In genomic region chr7:141648276-141649114, GRCh38 we compare ENCODE assay signal across 20 cellular contexts. TPM values are rescaled to one million over a fixed set of nuclear protein-coding genes. Genes with fewer than 3 reads are reported as not detected.
DNase-seq lines count a peak whose midpoint lies in the region; ATAC-seq and TF ChIP-seq lines count a peak whose summit lies in the region.
"Had no signal": no experiment of that assay in that cellular context is flagged by ENCODE, and none has a peak within 500 bp of the region (broad histone marks: within the 10 kb centered on the region; RNA-seq: fewer than 3 reads in every experiment).

No MANE protein-coding gene starts in this region.

- H3K27me3 Mint-ChIP-seq in stimulated activated naive CD8-positive, alpha-beta T cell treated with anti-CD3 and anti-CD28 coated beads, Interleukin-15, Interleukin-2, amounts not matched to agents 100 ng/mL and 50 ng/mL, for 24 hours = no peaks in the 10 kb centered on the region
- H3K27me3 Mint-ChIP-seq in brain = no peaks in the 10 kb centered on the region
- H3K27me3 Mint-ChIP-seq in naive B cell = no peaks in the 10 kb centered on the region
- H3K27me3 Mint-ChIP-seq: activated CD4-positive, alpha-beta T cell treated with anti-CD3 and anti-CD28 coated beads, Interleukin-2, amount 10 ng/mL, durations not matched to agents 7 days and 5 days; activated naive CD8-positive, alpha-beta T cell treated with anti-CD3 and anti-CD28 coated beads, Interleukin-2, amount 10 ng/mL, durations not matched to agents 7 days and 5 days; stimulated activated naive CD8-positive, alpha-beta T cell treated with anti-CD3 and anti-CD28 coated beads, Interleukin-15, amount 100 ng/mL, for 72 hours had no signal

- TF ChIP-seq EP300 in tibial nerve (IDR thresholded peaks at IDR 0.05) = no peak

- H3K27ac Mint-ChIP-seq in stimulated activated naive CD8-positive, alpha-beta T cell treated with anti-CD3 and anti-CD28 coated beads, Interleukin-15, Interleukin-2, amounts not matched to agents 100 ng/mL and 50 ng/mL, for 24 hours = peak overlapping the region; percentile 36
- H3K27ac Mint-ChIP-seq in brain (peak overlapping the region; percentile 86 to 98 (median 93)), naive B cell (peak overlapping the region; percentile 50 to 94 (median 91))
- H3K27ac Mint-ChIP-seq: activated CD4-positive, alpha-beta T cell treated with anti-CD3 and anti-CD28 coated beads, Interleukin-2, amount 10 ng/mL, durations not matched to agents 7 days and 5 days; activated naive CD8-positive, alpha-beta T cell treated with anti-CD3 and anti-CD28 coated beads, Interleukin-2, amount 10 ng/mL, durations not matched to agents 7 days and 5 days had no signal

- DNase-seq in stimulated activated naive CD8-positive, alpha-beta T cell treated with anti-CD3 and anti-CD28 coated beads, Interleukin-15, Interleukin-2, amounts not matched to agents 100 U/mL and 50 U/mL, for 24 hours = no peak
- DNase-seq in naive B cell = no peak
- DNase-seq in NCI-H510A (lab: John Stamatoyannopoulos, UW) = no peak
- DNase-seq in tibial nerve (ENCODE audit: low spot score in 2 of 2) = no peak
- DNase-seq in COLO829 (ENCODE audit: low spot score) = no peak
- no peak for DNase-seq in activated gamma-delta T cell treated with Interleukin-2 at 50 U/mL for 16 hours
- DNase-seq: activated CD4-positive, alpha-beta T cell treated with anti-CD3 and anti-CD28 coated beads, Interleukin-2, amount 10 ng/mL, durations not matched to agents 7 days and 5 days; activated naive CD8-positive, alpha-beta T cell treated with anti-CD3 and anti-CD28 coated beads, Interleukin-2, amount 10 ng/mL, durations not matched to agents 7 days and 5 days; EL; H7; NCI-H2171; PC-9; stimulated activated naive CD8-positive, alpha-beta T cell treated with anti-CD3 and anti-CD28 coated beads, Interleukin-15, amount 100 ng/mL, for 72 hours; T-helper 1 cell had no signal

- peaks cover 0 to 23% (median 8%) of the 10 kb centered on the region in 4 donors for H3K4me1 ChIP-seq in tibial nerve

- H3K4me3 Mint-ChIP-seq in stimulated activated naive CD8-positive, alpha-beta T cell treated with anti-CD3 and anti-CD28 coated beads, Interleukin-15, Interleukin-2, amounts not matched to agents 100 ng/mL and 50 ng/mL, for 24 hours = no peak overlapping the region
- H3K4me3 Mint-ChIP-seq in brain (peak overlapping the region in 1 of 5 experiments; percentile 41), naive B cell (no peak overlapping the region)
- H3K4me3 Mint-ChIP-seq: activated CD4-positive, alpha-beta T cell treated with anti-CD3 and anti-CD28 coated beads, Interleukin-2, amount 10 ng/mL, durations not matched to agents 7 days and 5 days; activated naive CD8-positive, alpha-beta T cell treated with anti-CD3 and anti-CD28 coated beads, Interleukin-2, amount 10 ng/mL, durations not matched to agents 7 days and 5 days; stimulated activated naive CD8-positive, alpha-beta T cell treated with anti-CD3 and anti-CD28 coated beads, Interleukin-15, amount 100 ng/mL, for 72 hours had no signal

- no peak for TF ChIP-seq POLR2A in tibial nerve (IDR thresholded peaks at IDR 0.05)

- no peak for ATAC-seq in stimulated activated naive CD8-positive, alpha-beta T cell treated with anti-CD3 and anti-CD28 coated beads, Interleukin-15, Interleukin-2, amounts not matched to agents 100 U/mL and 50 U/mL, for 24 hours
- no peak for ATAC-seq in naive B cell (ENCODE audit: low read depth in 2 of 2)
- ATAC-seq: gastroesophageal sphincter; left lobe of liver; stimulated activated naive CD8-positive, alpha-beta T cell treated with anti-CD3 and anti-CD28 coated beads, Interleukin-15, amount 100 ng/mL, for 72 hours had no signal

- TF ChIP-seq CTCF in brain (conservative IDR thresholded peaks at IDR 0.05) (no peak), tibial nerve (IDR thresholded peaks at IDR 0.05) (no peak)

- no peak overlapping the region for H3K4me3 ChIP-seq in tibial nerve
- H3K4me3 ChIP-seq: gastroesophageal sphincter, PC-9 had no signal

- peak overlapping the region in 2 of 4 donors; percentile 31 to 79 for H3K27ac ChIP-seq in tibial nerve
- H3K27ac ChIP-seq: PC-9 had no signal

- WGBS in tibial nerve, 2 donors = 49% methylated on average over 6 of the region's 6 CpGs

- H3K9me3 Mint-ChIP-seq in stimulated activated naive CD8-positive, alpha-beta T cell treated with anti-CD3 and anti-CD28 coated beads, Interleukin-15, Interleukin-2, amounts not matched to agents 100 ng/mL and 50 ng/mL, for 24 hours = no peaks in the 10 kb centered on the region
- H3K9me3 Mint-ChIP-seq in brain (no peaks in the 10 kb centered on the region), naive B cell (no peaks in the 10 kb centered on the region)
- H3K9me3 Mint-ChIP-seq: activated CD4-positive, alpha-beta T cell treated with anti-CD3 and anti-CD28 coated beads, Interleukin-2, amount 10 ng/mL, durations not matched to agents 7 days and 5 days; activated naive CD8-positive, alpha-beta T cell treated with anti-CD3 and anti-CD28 coated beads, Interleukin-2, amount 10 ng/mL, durations not matched to agents 7 days and 5 days; stimulated activated naive CD8-positive, alpha-beta T cell treated with anti-CD3 and anti-CD28 coated beads, Interleukin-15, amount 100 ng/mL, for 72 hours had no signal

- peaks cover 54% of the 10 kb centered on the region for H3K36me3 Mint-ChIP-seq in stimulated activated naive CD8-positive, alpha-beta T cell treated with anti-CD3 and anti-CD28 coated beads, Interleukin-15, Interleukin-2, amounts not matched to agents 100 ng/mL and 50 ng/mL, for 24 hours (ENCODE audit: low read depth)
- peaks cover 4% of the 10 kb centered on the region for H3K36me3 Mint-ChIP-seq in brain
- H3K36me3 Mint-ChIP-seq in naive B cell = no peaks in the 10 kb centered on the region

- peaks cover 0 to 29% (median 0%) of the 10 kb centered on the region in 3 donors for H3K36me3 ChIP-seq in tibial nerve

- H3K4me1 Mint-ChIP-seq in stimulated activated naive CD8-positive, alpha-beta T cell treated with anti-CD3 and anti-CD28 coated beads, Interleukin-15, Interleukin-2, amounts not matched to agents 100 ng/mL and 50 ng/mL, for 24 hours (ENCODE audit: low read depth) = no peaks in the 10 kb centered on the region
- H3K4me1 Mint-ChIP-seq in brain (peaks cover 49% of the 10 kb centered on the region), naive B cell (peaks cover 8 to 15% (median 14%) of the 10 kb centered on the region in 3 donors)
- H3K4me1 Mint-ChIP-seq: activated CD4-positive, alpha-beta T cell treated with anti-CD3 and anti-CD28 coated beads, Interleukin-2, amount 10 ng/mL, durations not matched to agents 7 days and 5 days; activated naive CD8-positive, alpha-beta T cell treated with anti-CD3 and anti-CD28 coated beads, Interleukin-2, amount 10 ng/mL, durations not matched to agents 7 days and 5 days; stimulated activated naive CD8-positive, alpha-beta T cell treated with anti-CD3 and anti-CD28 coated beads, Interleukin-15, amount 100 ng/mL, for 72 hours had no signal

- no peaks in the 10 kb centered on the region for H3K9me3 ChIP-seq in tibial nerve
- H3K9me3 ChIP-seq: gastroesophageal sphincter had no signal

- no peaks in the 10 kb centered on the region for H3K27me3 ChIP-seq in tibial nerve
- H3K27me3 ChIP-seq: gastroesophageal sphincter had no signal

RNA-seq across cellular contexts. Expression of gene DENND11, which starts 53.5 kb away (rescaled TPM):
- 13.0 TPM for polyA plus RNA-seq in brain (ENCODE audit: insufficient read depth, low read depth, low replicate concordance)
- polyA plus RNA-seq in naive B cell (ENCODE audit: low read depth in 6 of 6) = 10 to 100 TPM; 11.4 to 32.2 (median 22.9) TPM
- total RNA-seq in tibial nerve = 10 to 100 TPM; 14.1 to 16.7 (median 15.5) TPM

RNA-seq across cellular contexts. Expression of gene WEE2, which starts 59.7 kb away (rescaled TPM):
- polyA plus RNA-seq in brain (ENCODE audit: insufficient read depth, low read depth, low replicate concordance) (not detected), naive B cell (ENCODE audit: low read depth in 6 of 6) (under 1 TPM in 1 of 6 donors, not detected in 5; 0.52 TPM)
- not detected for total RNA-seq in tibial nerve
- total RNA-seq: activated CD4-positive, alpha-beta T cell treated with anti-CD3 and anti-CD28 coated beads, Interleukin-2, amount 10 ng/mL, durations not matched to agents 7 days and 5 days; activated naive CD8-positive, alpha-beta T cell treated with anti-CD3 and anti-CD28 coated beads, Interleukin-2, amount 10 ng/mL, durations not matched to agents 7 days and 5 days; gastroesophageal sphincter; left lobe of liver; LHCN-M2; PC-9 had no signal
- polyA plus RNA-seq: BJ had no signal

Comparison
In these comparisons a context has a peak if more than half of its experiments do, and no peak if none do; other contexts are left out.
1. H3K27ac Mint-ChIP-seq: peak in every context shown above with its lines; median percentile 93 in brain; 91 in naive B cell; 36 in stimulated activated naive CD8-positive, alpha-beta T cell treated with anti-CD3 and anti-CD28 coated beads, Interleukin-15, Interleukin-2, amounts not matched to agents 100 ng/mL and 50 ng/mL, for 24 hours.